In genomic region chr4:3401436-3402171, GRCh38 we compare ENCODE assay signal across 21 cellular contexts. TPM values are rescaled to one million over a fixed set of nuclear protein-coding genes. Genes with fewer than 3 reads are reported as not detected.
A peak's percentile ranks its signal among the peaks of the same experiment; 100 is the strongest.
DNase-seq lines count a peak whose midpoint lies in the region; ATAC-seq, FAIRE-seq and TF ChIP-seq lines count a peak whose summit lies in the region.
"Had no signal": no experiment of that assay in that cellular context is flagged by ENCODE, and none has a peak within 500 bp of the region (broad histone marks: within the 10 kb centered on the region; RNA-seq: fewer than 3 reads in every experiment).

No MANE protein-coding gene starts in this region.

- CTCF ChIA-PET in RWPE1 (lab: Yijun Ruan, JAX): no interaction called here

- no peaks in the 10 kb centered on the region for H3K9me3 ChIP-seq in kidney (ENCODE audit: control insufficient read depth in 1 of 2, low read length in 2 of 2)
- H3K9me3 ChIP-seq in vagina: no peaks in the 10 kb centered on the region
- H3K9me3 ChIP-seq: adrenal gland, right atrium auricular region, SK-N-SH had no signal

- no peak overlapping the region for H3K9ac ChIP-seq in kidney (ENCODE audit: low read length in 2 of 2)
- H3K9ac ChIP-seq: SK-N-SH had no signal

- POLR2A ChIA-PET in RWPE1 (lab: Yijun Ruan, JAX; ENCODE audit: low non-redundant PET): no interaction called here

- TF ChIP-seq POLR2A in vagina (IDR thresholded peaks at IDR 0.05): no peak

- intact Hi-C loops in kidney (cut with DNase I) (no loop called here), vagina (cut with DNase I) (no loop called here)

- H3K36me3 ChIP-seq in kidney (ENCODE audit: control insufficient read depth in 1 of 2, insufficient read depth in 2 of 2, low read length in 2 of 2) (no peaks in the 10 kb centered on the region), vagina (no peaks in the 10 kb centered on the region)
- H3K36me3 ChIP-seq: adrenal gland, right atrium auricular region had no signal

- DNase-seq in AG09309 (ENCODE audit: low read depth) (peak; percentile 69), ELR (ENCODE audit: low read depth) (peak; percentile 74), RWPE1 (ENCODE audit: low spot score) (no peak), kidney (peak; percentile 56), DMS79 (lab: John Stamatoyannopoulos, UW) (no peak), vagina (ENCODE audit: extremely low spot score in 2 of 2) (no peak), NCI-H1105 treated with DMSO at 0.1 percent for 48 hours (lab: John Stamatoyannopoulos, UW) (no peak)
- DNase-seq: activated CD4-positive, alpha-beta T cell treated with anti-CD3 and anti-CD28 coated beads, Interleukin-2, amount 50 U/mL, for 1 hour; activated T-cell treated with anti-CD3 and anti-CD28 coated beads, Interleukin-2, amount 50 U/mL, for 4 hours; cerebellar nuclear complex; GF-D8; left colon; NCI-H2081 treated with DMSO at 0.1 percent for 48 hours; NCI-H524; OCI-M1; SK-N-SH had no signal

- no peak for ATAC-seq in esophagus mucosa
- ATAC-seq: activated T-cell treated with anti-CD3 and anti-CD28 coated beads, Interleukin-2, amount 50 U/mL, for 4 hours; left colon had no signal

- H3K27ac ChIP-seq in RWPE1 (peak overlapping the region; percentile 41), kidney (ENCODE audit: low read depth in 2 of 2, low read length in 2 of 2) (no peak overlapping the region), vagina (no peak overlapping the region)

- H3K4me1 ChIP-seq in kidney (ENCODE audit: control insufficient read depth in 1 of 2, insufficient read depth in 1 of 2, low read depth in 1 of 2, low read length in 2 of 2): peaks cover 0 to 5% of the 10 kb centered on the region in 2 donors
- no peaks in the 10 kb centered on the region for H3K4me1 ChIP-seq in vagina

- FAIRE-seq in kidney (lab: Jason Lieb, UNC): no peak

- no peak for TF ChIP-seq CTCF in AG09309 (IDR thresholded peaks at IDR 0.05; ENCODE audit: control insufficient read depth, insufficient read depth, low read depth, low read length, missing control alignments)
- no peak for TF ChIP-seq CTCF in RWPE1 (conservative IDR thresholded peaks at IDR 0.05; ENCODE audit: low read depth)
- TF ChIP-seq CTCF in kidney (IDR thresholded peaks at IDR 0.05; ENCODE audit: borderline replicate concordance, extremely low read depth, insufficient read depth): no peak
- no peak for TF ChIP-seq CTCF in vagina (IDR thresholded peaks at IDR 0.05)

- H3K27me3 ChIP-seq in vagina: no peaks in the 10 kb centered on the region
- H3K27me3 ChIP-seq: adrenal gland, right atrium auricular region had no signal

- no peak overlapping the region for H3K4me3 ChIP-seq in AG09309 (ENCODE audit: control insufficient read depth, low read depth, low read length)
- no peak overlapping the region for H3K4me3 ChIP-seq in kidney (ENCODE audit: low read length in 2 of 2)
- no peak overlapping the region for H3K4me3 ChIP-seq in vagina
- H3K4me3 ChIP-seq: adrenal gland, right atrium auricular region had no signal

RNA-seq across cellular contexts. Expression of gene HGFAC, which starts 40.2 kb away (rescaled TPM):
- total RNA-seq in kidney (1.6 TPM), vagina (not detected), esophagus mucosa (not detected)
- polyA plus RNA-seq in kidney (ENCODE audit: insufficient read depth, low read depth, low replicate concordance): 0.86 TPM
- total RNA-seq: left colon, mononuclear cell, right atrium auricular region had no signal
- polyA plus RNA-seq: IgD-negative memory B cell had no signal

Comparison
In these comparisons a context has a peak if more than half of its experiments do, and no peak if none do; other contexts are left out.
1. DNase-seq: peak in AG09309 (single experiment), ELR (single experiment) and kidney (single experiment); none in RWPE1 (single experiment), DMS79 (single experiment), vagina (0 of 2) and NCI-H1105 treated with DMSO at 0.1 percent for 48 hours (single experiment).